ENCODE assay signal across 8 cellular contexts in genomic region chr17:74671031-74671771, GRCh38. TPM values are rescaled to one million over a fixed set of nuclear protein-coding genes. Genes with fewer than 3 reads are reported as not detected.
DNase-seq lines count a peak whose midpoint lies in the region; ATAC-seq and TF ChIP-seq lines count a peak whose summit lies in the region.

No MANE protein-coding gene starts in this region.

- peaks cover 0 to 3% of the 10 kb centered on the region in 2 experiments for H3K9me3 ChIP-seq in CD4-positive, CD25-positive, alpha-beta regulatory T cell (ENCODE audit: control insufficient read depth in 2 of 2, low read length in 2 of 2)
- no peaks in the 10 kb centered on the region for H3K9me3 ChIP-seq in fibroblast of lung (ENCODE audit: control insufficient read depth, insufficient read depth, low read depth, low read length)
- no peaks in the 10 kb centered on the region for H3K9me3 ChIP-seq in naive thymus-derived CD4-positive, alpha-beta T cell (ENCODE audit: control insufficient read depth in 2 of 3, low read length in 3 of 3)

- H3K36me3 ChIP-seq in CD4-positive, CD25-positive, alpha-beta regulatory T cell (ENCODE audit: control insufficient read depth, insufficient read depth, low read length), result no peaks in the 10 kb centered on the region
- H3K36me3 ChIP-seq in fibroblast of lung (ENCODE audit: control insufficient read depth, insufficient read depth, low read length), result no peaks in the 10 kb centered on the region
- H3K36me3 ChIP-seq in naive thymus-derived CD4-positive, alpha-beta T cell (ENCODE audit: control insufficient read depth in 2 of 3, insufficient read depth in 3 of 3, low read length in 3 of 3), result no peaks in the 10 kb centered on the region

- peaks cover 29% of the 10 kb centered on the region for H3K27me3 ChIP-seq in CD4-positive, CD25-positive, alpha-beta regulatory T cell (ENCODE audit: control insufficient read depth, insufficient read depth, low read length)
- no peaks in the 10 kb centered on the region for H3K27me3 ChIP-seq in fibroblast of lung (ENCODE audit: control insufficient read depth, insufficient read depth, low read length)
- peaks cover 0 to 10% of the 10 kb centered on the region in 2 donors for H3K27me3 ChIP-seq in naive thymus-derived CD4-positive, alpha-beta T cell (ENCODE audit: control insufficient read depth in 2 of 2, insufficient read depth in 2 of 2, low read length in 2 of 2)

- no peaks in the 10 kb centered on the region for H3K79me2 ChIP-seq in fibroblast of lung (ENCODE audit: control insufficient read depth, insufficient read depth, low read length)

- TF ChIP-seq CTCF in fibroblast of lung (conservative IDR thresholded peaks at IDR 0.05 in 1 of 2, IDR thresholded peaks at IDR 0.05 in 1 of 2; ENCODE audit: low read depth in 1 of 2, low read length in 2 of 2), result no peak

- CTCF ChIA-PET in naive thymus-derived CD4-positive, alpha-beta T cell (lab: Charles Lee), result interaction anchor here (0.6 to 1.8 kb wide), 3 partner anchors 8 to 14 kb away, joined by 3 to 9 read pairs (median 3); no protein-coding TSS in a partner anchor

- H4K20me1 ChIP-seq in fibroblast of lung (ENCODE audit: control insufficient read depth, extremely low read depth, insufficient read depth, low read length), result no peaks in the 10 kb centered on the region

- H3K4me3 Mint-ChIP-seq in CD4-positive, CD25-positive, alpha-beta regulatory T cell, result no peak overlapping the region
- H3K4me3 Mint-ChIP-seq in naive thymus-derived CD4-positive, alpha-beta T cell, result no peak overlapping the region

- no peaks in the 10 kb centered on the region for H3K36me3 Mint-ChIP-seq in CD4-positive, CD25-positive, alpha-beta regulatory T cell
- H3K36me3 Mint-ChIP-seq in naive thymus-derived CD4-positive, alpha-beta T cell, result peaks cover 0 to 7% (median 0%) of the 10 kb centered on the region in 5 donors

- no peak overlapping the region for H3K4me2 ChIP-seq in fibroblast of lung (ENCODE audit: extremely low read depth, insufficient read depth, low read length)

- H3K4me1 Mint-ChIP-seq in CD4-positive, CD25-positive, alpha-beta regulatory T cell, result peaks cover 4 to 9% (median 4%) of the 10 kb centered on the region in 4 donors
- peaks cover 0 to 11% (median 6%) of the 10 kb centered on the region in 7 donors for H3K4me1 Mint-ChIP-seq in naive thymus-derived CD4-positive, alpha-beta T cell

- H3K4me3 ChIP-seq in CD4-positive, CD25-positive, alpha-beta regulatory T cell (ENCODE audit: low read depth, low read length), result no peak overlapping the region
- H3K4me3 ChIP-seq in fibroblast of lung (replicated peaks in 1 of 4; ENCODE audit: control extremely low read depth in 1 of 4, insufficient read depth in 1 of 4, low read depth in 3 of 4, low read length in 4 of 4), result no peak overlapping the region
- no peak overlapping the region for H3K4me3 ChIP-seq in naive thymus-derived CD4-positive, alpha-beta T cell (ENCODE audit: low read length)

- peaks cover under 1% of the 10 kb centered on the region for H3K4me1 ChIP-seq in CD4-positive, CD25-positive, alpha-beta regulatory T cell (ENCODE audit: control insufficient read depth, insufficient read depth, low read length, poor library complexity, severe bottlenecking)
- H3K4me1 ChIP-seq in fibroblast of lung (ENCODE audit: control insufficient read depth, extremely low read depth, insufficient read depth, low read length), result no peaks in the 10 kb centered on the region
- H3K4me1 ChIP-seq in naive thymus-derived CD4-positive, alpha-beta T cell (ENCODE audit: control insufficient read depth in 2 of 2, insufficient read depth in 2 of 2, low read length in 2 of 2), result no peaks in the 10 kb centered on the region

- no peak overlapping the region for H3K27ac Mint-ChIP-seq in CD4-positive, CD25-positive, alpha-beta regulatory T cell
- peak overlapping the region in 1 of 9 donors; percentile 69 for H3K27ac Mint-ChIP-seq in naive thymus-derived CD4-positive, alpha-beta T cell

- H3K9ac ChIP-seq in fibroblast of lung (ENCODE audit: insufficient read depth, low read length), result no peak overlapping the region

- no peak overlapping the region for H2AFZ ChIP-seq in fibroblast of lung (ENCODE audit: low read length)

- no peak overlapping the region for H3K27ac ChIP-seq in CD4-positive, CD25-positive, alpha-beta regulatory T cell (ENCODE audit: insufficient read depth, low read length, poor library complexity, severe bottlenecking)
- H3K27ac ChIP-seq in fibroblast of lung (ENCODE audit: insufficient read depth, low read length), result no peak overlapping the region
- H3K27ac ChIP-seq in naive thymus-derived CD4-positive, alpha-beta T cell (ENCODE audit: low read depth, low read length), result no peak overlapping the region

- peaks cover 0 to 2% (median 0%) of the 10 kb centered on the region in 7 donors for H3K9me3 Mint-ChIP-seq in CD4-positive, CD25-positive, alpha-beta regulatory T cell
- H3K9me3 Mint-ChIP-seq in naive thymus-derived CD4-positive, alpha-beta T cell, result peaks cover 0 to 8% (median 3%) of the 10 kb centered on the region in 11 donors

- DNase-seq in CD4-positive, CD25-positive, alpha-beta regulatory T cell, result peak; percentile 44 to 67 (median 60)
- DNase-seq in MV-4-11 (lab: John Stamatoyannopoulos, UW) (peak; percentile 54), fibroblast of lung (ENCODE audit: low read depth in 2 of 2) (peak; percentile 71 to 72)
- peak; percentile 76 for DNase-seq in activated T-cell treated with anti-CD3 and anti-CD28 coated beads, Interleukin-2, amount 50 U/mL, for 1 hour
- peak; percentile 47 to 80 (median 70) for DNase-seq in naive thymus-derived CD4-positive, alpha-beta T cell
- DNase-seq in stimulated activated CD8-positive, alpha-beta memory T cell treated with anti-CD3 and anti-CD28 coated beads, Interleukin-7, amount 100 ng/mL, for 48 hours (ENCODE audit: extremely low read depth in 1 of 2, low read depth in 1 of 2), result peak; percentile 37 to 42

- ATAC-seq in CD4-positive, CD25-positive, alpha-beta regulatory T cell (ENCODE audit: low read depth in 2 of 2), result peak; percentile 45 to 79
- ATAC-seq in naive thymus-derived CD4-positive, alpha-beta T cell, result peak; percentile 100
- ATAC-seq in HG03457 (IDR thresholded peaks at IDR 0.05; ENCODE audit: unreplicated experiment), result no peak
- no peak for ATAC-seq in HG02642 (IDR thresholded peaks at IDR 0.05; ENCODE audit: poor library complexity, unreplicated experiment)

- intact Hi-C loops in naive thymus-derived CD4-positive, alpha-beta T cell (cut with micrococcal nuclease), result no loop called here

- H3K27me3 Mint-ChIP-seq in CD4-positive, CD25-positive, alpha-beta regulatory T cell, result peaks cover 73% of the 10 kb centered on the region
- H3K27me3 Mint-ChIP-seq in naive thymus-derived CD4-positive, alpha-beta T cell, result peaks cover 56 to 71% (median 61%) of the 10 kb centered on the region in 5 donors

- POLR2A ChIA-PET in naive thymus-derived CD4-positive, alpha-beta T cell (lab: Charles Lee), result interaction anchor here (1.4 kb wide), 2 partner anchors 15 to 67 kb away, joined by 3 to 4 read pairs; no protein-coding TSS in a partner anchor

RNA-seq across cellular contexts. Expression of gene CD300LF, which starts 41.5 kb away (rescaled TPM):
- total RNA-seq in CD4-positive, CD25-positive, alpha-beta regulatory T cell, result 0.52 TPM
- polyA plus RNA-seq in CD4-positive, CD25-positive, alpha-beta regulatory T cell, result under 1 TPM in 2 of 4 donors, not detected in 2; 0.19 to 0.21 TPM
- total RNA-seq in fibroblast of lung, result not detected in 2 replicates
- not detected in 2 replicates for polyA plus RNA-seq in fibroblast of lung
- polyA plus RNA-seq in fibroblast of lung (2012), result not detected in 2 replicates
- not detected in 2 replicates for polyA minus RNA-seq in fibroblast of lung (ENCODE audit: low replicate concordance)
- 10 to 100 TPM in 1 of 5 experiments, 1 to 10 TPM in 1, under 1 TPM in 2, not detected in 1; 0.46 to 41.0 (median 2.7) TPM for total RNA-seq in naive thymus-derived CD4-positive, alpha-beta T cell
- polyA plus RNA-seq in naive thymus-derived CD4-positive, alpha-beta T cell, result not detected

RNA-seq across cellular contexts. Expression of gene CD300E, which starts 47.7 kb away (rescaled TPM):
- not detected for total RNA-seq in CD4-positive, CD25-positive, alpha-beta regulatory T cell
- under 1 TPM in 2 of 4 donors, not detected in 2; 0.06 to 0.08 TPM for polyA plus RNA-seq in CD4-positive, CD25-positive, alpha-beta regulatory T cell
- total RNA-seq in fibroblast of lung, result not detected in 2 replicates
- not detected in 2 replicates for polyA plus RNA-seq in fibroblast of lung
- polyA plus RNA-seq in fibroblast of lung (2012), result not detected in 2 replicates
- not detected in 2 replicates for polyA minus RNA-seq in fibroblast of lung (ENCODE audit: low replicate concordance)
- total RNA-seq in naive thymus-derived CD4-positive, alpha-beta T cell, result 10 to 100 TPM in 2 of 5 experiments, not detected in 3; 11.9 to 93.1 TPM
- polyA plus RNA-seq in naive thymus-derived CD4-positive, alpha-beta T cell, result not detected

Comparison
In these comparisons a context has a peak if more than half of its experiments do, and no peak if none do; other contexts are left out.
1. ATAC-seq: peak in CD4-positive, CD25-positive, alpha-beta regulatory T cell (2 of 2) and naive thymus-derived CD4-positive, alpha-beta T cell (single experiment); none in HG03457 (single experiment) and HG02642 (single experiment).
2. Peak in every context shown above with its lines, with median percentiles within 50 percentile points of each other: DNase-seq.